Comparison of ENCODE assay signal across 8 cellular contexts in the genomic region with DNA sequence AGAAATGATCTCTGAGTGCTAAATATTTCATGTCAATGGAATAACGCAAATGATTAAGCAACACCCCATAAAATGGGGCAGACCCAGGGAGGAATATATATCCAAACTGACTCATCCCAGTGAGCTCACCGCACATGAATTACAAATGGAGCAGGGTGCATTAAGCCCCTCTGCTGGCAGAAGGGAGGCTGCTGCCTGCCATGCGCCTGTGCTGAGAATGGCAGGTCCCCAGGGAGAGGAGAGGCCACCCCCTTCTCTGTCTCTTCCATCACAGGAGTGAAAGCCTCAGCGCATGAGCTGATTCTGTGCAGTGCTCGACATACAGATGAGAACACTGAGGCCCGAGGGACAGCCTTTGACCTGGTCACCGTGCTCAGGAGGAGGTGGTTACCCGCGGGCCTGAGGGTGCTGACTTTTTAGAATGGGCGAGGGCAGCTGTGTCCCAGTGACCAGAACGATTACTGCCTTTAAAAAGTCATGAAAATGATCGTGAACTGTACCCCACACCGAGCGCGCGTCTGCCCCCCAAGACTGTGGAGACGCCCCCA. TPM values are rescaled to one million over a fixed set of nuclear protein-coding genes. Genes with fewer than 3 reads are reported as not detected.
DNase-seq lines count a peak whose midpoint lies in the region; ATAC-seq and TF ChIP-seq lines count a peak whose summit lies in the region.
"Not testable (repeated sequence)": the region's sequence is repeated elsewhere in the genome, so short reads cannot be mapped to it uniquely, and the experiment has no call there.

No MANE protein-coding gene starts in this region.

- not testable (repeated sequence) for H3K27ac ChIP-seq in GM23338 (ENCODE audit: low read depth)
- peak overlapping the region; percentile 60 for H3K27ac ChIP-seq in mesendoderm (ENCODE audit: low read depth, low read length)
- H3K27ac ChIP-seq in skin epidermis = peak overlapping the region; percentile 36 to 91 (median 79)

- not testable (repeated sequence) for H3K4me1 ChIP-seq in GM23338 (ENCODE audit: insufficient read depth); mesendoderm (ENCODE audit: control insufficient read depth, low read depth, low read length)

- not testable (repeated sequence) for H2BK120ac ChIP-seq in mesendoderm (ENCODE audit: low read depth, low read length)

- H3K79me1 ChIP-seq in mesendoderm (ENCODE audit: low read length) = not testable (repeated sequence)

- no CpG with 5 or more reads among the region's 17 CpGs for WGBS in mesendoderm (ENCODE audit: extremely low coverage, insufficient coverage, low lambda C conversion rate)

- H3K4me3 Mint-ChIP-seq in GM23338 = peak overlapping the region; percentile 96

- H3K18ac ChIP-seq in mesendoderm (ENCODE audit: low read length) = peak overlapping the region; percentile 21

- H3K27me3 ChIP-seq in GM23338 (ENCODE audit: insufficient read depth); mesendoderm (ENCODE audit: insufficient read depth, low read length, poor library complexity): not testable (repeated sequence)

- not testable (repeated sequence) for H2AK5ac ChIP-seq in mesendoderm (ENCODE audit: low read length)

- peaks cover 14% of the 10 kb centered on the region for H3K4me1 Mint-ChIP-seq in GM23338

- not testable (repeated sequence) for H3F3A ChIP-seq in GM23338 (replicated peaks; ENCODE audit: low read depth)

- H3K36me3 Mint-ChIP-seq in GM23338 (ENCODE audit: low read depth) = peaks cover 17% of the 10 kb centered on the region

- H3K4me3 ChIP-seq in GM23338 (peak overlapping the region; percentile 83), astrocyte of the cerebellum (ENCODE audit: low read depth, low read length) (peak overlapping the region; percentile 73), fibroblast of pulmonary artery (replicated peaks; ENCODE audit: low read depth, low read length) (peak overlapping the region; percentile 74), mesendoderm (ENCODE audit: low read length) (peak overlapping the region; percentile 34), skin epidermis (peak overlapping the region; percentile 61 to 89 (median 84))

- not testable (repeated sequence) for H4K20me1 ChIP-seq in GM23338 (replicated peaks; ENCODE audit: insufficient read depth)

- not testable (repeated sequence) for ATAC-seq in GM23338

- H3K4me2 ChIP-seq in GM23338 (peak overlapping the region; percentile 81), mesendoderm (ENCODE audit: low read length) (peak overlapping the region; percentile 25)

- not testable (repeated sequence) for H3K9me3 Mint-ChIP-seq in GM23338

- in situ Hi-C loops in astrocyte of the cerebellum (cut with HindIII; ENCODE audit: low sequenced_read_pairs) = not testable (repeated sequence)

- not testable (repeated sequence) for H4K5ac ChIP-seq in mesendoderm (ENCODE audit: low read length)

- not testable (repeated sequence) for TF ChIP-seq CTCF in GM23338 (conservative IDR thresholded peaks at IDR 0.05; ENCODE audit: low read depth in 2 of 2); astrocyte of the cerebellum (IDR thresholded peaks at IDR 0.05; ENCODE audit: low read depth, low read length, missing control alignments); fibroblast of pulmonary artery (IDR thresholded peaks at IDR 0.05; ENCODE audit: low read length, missing control alignments)

- H3K27ac Mint-ChIP-seq in GM23338 = peak overlapping the region; percentile 94

- H4K8ac ChIP-seq in mesendoderm (ENCODE audit: low read depth, low read length) = not testable (repeated sequence)

- H2AFZ ChIP-seq in GM23338 = not testable (repeated sequence)

- H3K79me2 ChIP-seq in GM23338 (replicated peaks; ENCODE audit: insufficient read depth); mesendoderm (ENCODE audit: control insufficient read depth, insufficient read depth, low read length): not testable (repeated sequence)

- H3K9ac ChIP-seq in mesendoderm (ENCODE audit: low read length) = peak overlapping the region; percentile 79

- H3K27me3 Mint-ChIP-seq in GM23338 (ENCODE audit: insufficient read depth, low read depth, poor library complexity) = not testable (repeated sequence)

- not testable (repeated sequence) for H3K9me2 ChIP-seq in GM23338 (ENCODE audit: insufficient read depth)

- H2BK5ac ChIP-seq in mesendoderm (ENCODE audit: low read length) = not testable (repeated sequence)

- not testable (repeated sequence) for H3K23ac ChIP-seq in mesendoderm (ENCODE audit: low read length)

- not testable (repeated sequence) for H3K36me3 ChIP-seq in GM23338 (ENCODE audit: insufficient read depth); mesendoderm (ENCODE audit: control insufficient read depth, insufficient read depth, low read length)

- peak overlapping the region; percentile 99 for H3K4ac ChIP-seq in mesendoderm (ENCODE audit: low read depth, low read length)

- H3K56ac ChIP-seq in mesendoderm (ENCODE audit: low read length) = peak overlapping the region; percentile 81

- DNase-seq in A172 (ENCODE audit: low spot score) (peak; percentile 36), NCI-H146 (lab: John Stamatoyannopoulos, UW) (peak; percentile 34), T1000 (lab: John Stamatoyannopoulos, UW) (peak; percentile 74), fibroblast of pulmonary artery (ENCODE audit: low read depth) (peak; percentile 60), mesendoderm (peak; percentile 58)
- DNase-seq in GM23338 (ENCODE audit: low spot score); astrocyte of the cerebellum (ENCODE audit: low read depth): not testable (repeated sequence)

- H2BK15ac ChIP-seq in mesendoderm (replicated peaks; ENCODE audit: low read depth) = not testable (repeated sequence)

RNA-seq across cellular contexts. Expression of gene ALG1L2, which starts 29.1 kb away (rescaled TPM):
- total RNA-seq in A172 (2014; rRNA removed; shearing (Covaris generic)) = not detected in 2 replicates
- total RNA-seq in GM23338 (2014; rRNA removed; shearing (Covaris generic)) = not detected in 2 replicates
- 0.80 and 0.87 TPM in 2 replicates for polyA plus RNA-seq in GM23338 (2016; fragmentation: Nextera tagmentation; extraction: Ambion mirVana)
- 0.17 TPM for polyA plus RNA-seq in mesendoderm (2013, experiment 1 of 2)
- polyA plus RNA-seq in mesendoderm (2013, experiment 2 of 2) = 0.14 TPM

Comparison
In these comparisons a context has a peak if more than half of its experiments do, and no peak if none do; other contexts are left out.
1. H3K4me3 ChIP-seq: peak in every context shown above with its lines; median percentile 84 in skin epidermis; 83 in GM23338; 74 in fibroblast of pulmonary artery; 73 in astrocyte of the cerebellum; 34 in mesendoderm.